ENCODE assay signal across 8 cellular contexts in genomic region chr3:137013955-137014688, GRCh38. TPM values are rescaled to one million over a fixed set of nuclear protein-coding genes. Genes with fewer than 3 reads are reported as not detected.
DNase-seq lines count a peak whose midpoint lies in the region; ATAC-seq and TF ChIP-seq lines count a peak whose summit lies in the region.

No MANE protein-coding gene starts in this region.

- no peaks in the 10 kb centered on the region for H3K27me3 ChIP-seq in heart left ventricle
- H3K27me3 ChIP-seq in upper lobe of left lung, result no peaks in the 10 kb centered on the region

- no peak overlapping the region for H3K27ac Mint-ChIP-seq in activated naive CD8-positive, alpha-beta T cell treated with anti-CD3 and anti-CD28 coated beads, Interleukin-2, amount 50 U/mL, for 24 hours

- DNase-seq in GM04504 (ENCODE audit: low read depth) (peak; percentile 82), NCI-H1436 (lab: John Stamatoyannopoulos, UW) (peak; percentile 89), SW480 (ENCODE audit: low spot score) (peak; percentile 82), heart left ventricle (peak; percentile 88 to 92 (median 90)), posterior vena cava (ENCODE audit: low spot score) (peak; percentile 96), upper lobe of left lung (peak in 1 of 2 donors; percentile 92)
- peak; percentile 88 for DNase-seq in activated naive CD8-positive, alpha-beta T cell treated with anti-CD3 and anti-CD28 coated beads, Interleukin-2, amount 50 U/mL, for 24 hours

- H3K27me3 Mint-ChIP-seq in activated naive CD8-positive, alpha-beta T cell treated with anti-CD3 and anti-CD28 coated beads, Interleukin-2, amount 50 U/mL, for 24 hours, result no peaks in the 10 kb centered on the region

- H3K9me3 Mint-ChIP-seq in activated naive CD8-positive, alpha-beta T cell treated with anti-CD3 and anti-CD28 coated beads, Interleukin-2, amount 50 U/mL, for 24 hours, result no peaks in the 10 kb centered on the region

- peaks cover 9% of the 10 kb centered on the region for H3K4me1 Mint-ChIP-seq in activated naive CD8-positive, alpha-beta T cell treated with anti-CD3 and anti-CD28 coated beads, Interleukin-2, amount 50 U/mL, for 24 hours

- TF ChIP-seq EP300 in upper lobe of left lung (IDR thresholded peaks at IDR 0.05), result no peak

- no peaks in the 10 kb centered on the region for H3K36me3 Mint-ChIP-seq in activated naive CD8-positive, alpha-beta T cell treated with anti-CD3 and anti-CD28 coated beads, Interleukin-2, amount 50 U/mL, for 24 hours (ENCODE audit: low read depth)

- H3K4me1 ChIP-seq in heart left ventricle (peaks cover 0 to 18% (median 6%) of the 10 kb centered on the region in 12 donors), upper lobe of left lung (peaks cover 0 to 6% (median 5%) of the 10 kb centered on the region in 4 donors)

- 8 to 15% (median 14%) methylated on average over 17 of the region's 17 CpGs for WGBS in heart left ventricle, 4 donors
- WGBS in upper lobe of left lung, 2 donors, result 15 to 16% methylated on average over 17 of the region's 17 CpGs

- peak; percentile 88 for ATAC-seq in HG02759 (IDR thresholded peaks at IDR 0.05; ENCODE audit: unreplicated experiment)
- peak; percentile 83 for ATAC-seq in activated naive CD8-positive, alpha-beta T cell treated with anti-CD3 and anti-CD28 coated beads, Interleukin-2, amount 50 U/mL, for 24 hours
- peak; percentile 93 to 98 (median 96) for ATAC-seq in heart left ventricle
- ATAC-seq in upper lobe of left lung (ENCODE audit: low FRiP score in 2 of 2), result peak; percentile 96 to 98

- H3K27ac ChIP-seq in heart left ventricle (peak overlapping the region in 10 of 12 donors; percentile 0 to 87 (median 56)), upper lobe of left lung (peak overlapping the region in 3 of 4 donors; percentile 2 to 65 (median 60))

- TF ChIP-seq CTCF in heart left ventricle (IDR thresholded peaks at IDR 0.05), result peak; percentile 82 to 95 (median 91)
- peak; percentile 87 to 94 (median 90) for TF ChIP-seq CTCF in upper lobe of left lung (IDR thresholded peaks at IDR 0.05)

- H3K36me3 ChIP-seq in heart left ventricle (no peaks in the 10 kb centered on the region), upper lobe of left lung (no peaks in the 10 kb centered on the region)

- H3K9me3 ChIP-seq in heart left ventricle, result no peaks in the 10 kb centered on the region
- no peaks in the 10 kb centered on the region for H3K9me3 ChIP-seq in upper lobe of left lung

- H3K4me3 ChIP-seq in heart left ventricle (peak overlapping the region in 11 of 12 donors; percentile 21 to 62 (median 55)), upper lobe of left lung (peak overlapping the region in 3 of 4 donors; percentile 33 to 55 (median 48))

- no peak for TF ChIP-seq POLR2A in heart left ventricle (IDR thresholded peaks at IDR 0.05)
- TF ChIP-seq POLR2A in upper lobe of left lung (IDR thresholded peaks at IDR 0.05), result no peak

- H3K4me3 Mint-ChIP-seq in activated naive CD8-positive, alpha-beta T cell treated with anti-CD3 and anti-CD28 coated beads, Interleukin-2, amount 50 U/mL, for 24 hours, result peak overlapping the region; percentile 76

- intact Hi-C loops in heart left ventricle (cut with DNase I), result loop anchor here (1.0 to 10.0 kb wide), 22 partner anchors 59 to 942 kb away; partner anchors contain the start of genes SLC35G2 (in 9 of the 10), STAG1 (in 8 of the 10), NCK1 (in 3 of the 10) and IL20RB (in 1 of the 10)
- intact Hi-C loops in posterior vena cava (cut with DNase I), result loop anchor here (5.0 to 10.0 kb wide), 3 partner anchors 257 to 942 kb away; partner anchors contain the start of gene STAG1 (in 1 of the 2)

RNA-seq across cellular contexts. Expression of gene IL20RB, which starts 56.3 kb away (rescaled TPM):
- total RNA-seq in heart left ventricle (1 to 10 TPM in 1 of 9 donors, under 1 TPM in 8; 0.14 to 1.1 (median 0.44) TPM), posterior vena cava (1 to 10 TPM; 1.8 to 2.6 TPM), upper lobe of left lung (10 to 100 TPM in 1 of 6 donors, 1 to 10 TPM in 3, under 1 TPM in 2; 0.80 to 22.9 (median 1.1) TPM)
- polyA plus RNA-seq in heart left ventricle, result under 1 TPM; 0.42 to 0.50 TPM
